Comparison of ENCODE assay signal across 1 cellular context in the genomic region with DNA sequence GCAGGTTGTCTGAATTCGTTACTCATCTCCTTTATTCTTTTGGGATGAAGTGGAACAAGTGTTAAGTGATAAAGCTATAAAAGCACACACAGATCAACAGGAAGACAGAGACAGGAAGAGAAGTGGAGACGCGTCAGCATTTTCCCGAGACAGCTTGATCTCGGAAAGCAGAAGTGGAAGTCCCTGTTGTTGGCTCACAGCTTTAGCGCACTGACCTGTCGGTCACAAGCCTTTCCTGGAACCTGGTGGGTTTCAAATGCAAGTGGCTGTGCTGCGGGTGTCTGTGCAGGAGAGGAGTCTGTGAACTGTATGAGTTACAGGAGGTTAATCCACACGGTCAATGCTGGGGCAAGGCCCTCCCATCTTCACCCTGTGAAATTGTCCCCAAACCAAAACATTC.
TF ChIP-seq lines count a peak whose summit lies in the region.

No MANE protein-coding gene starts in this region.

TF ChIP-seq in K562, 482 proteins besides CTCF, POLR2A, EP300 and RAD21 (continued from another document and continues in another):
- TF ChIP-seq, protein P1, sequence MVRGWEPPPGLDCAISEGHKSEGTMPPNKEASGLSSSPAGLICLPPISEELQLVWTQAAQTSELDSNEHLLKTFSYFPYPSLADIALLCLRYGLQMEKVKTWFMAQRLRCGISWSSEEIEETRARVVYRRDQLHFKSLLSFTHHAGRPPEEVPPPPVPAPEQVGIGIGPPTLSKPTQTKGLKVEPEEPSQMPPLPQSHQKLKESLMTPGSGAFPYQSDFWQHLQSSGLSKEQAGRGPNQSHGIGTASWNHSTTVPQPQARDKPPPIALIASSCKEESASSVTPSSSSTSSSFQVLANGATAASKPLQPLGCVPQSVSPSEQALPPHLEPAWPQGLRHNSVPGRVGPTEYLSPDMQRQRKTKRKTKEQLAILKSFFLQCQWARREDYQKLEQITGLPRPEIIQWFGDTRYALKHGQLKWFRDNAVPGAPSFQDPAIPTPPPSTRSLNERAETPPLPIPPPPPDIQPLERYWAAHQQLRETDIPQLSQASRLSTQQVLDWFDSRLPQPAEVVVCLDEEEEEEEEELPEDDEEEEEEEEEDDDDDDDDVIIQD (CRISPR knock-in tag; IDR thresholded peaks at IDR 0.05), result no peak
- TF ChIP-seq SMARCB1 (IDR thresholded peaks at IDR 0.05; ENCODE audit: insufficient read length, low read depth) (no peak), HSF4 (CRISPR knock-in tag; IDR thresholded peaks at IDR 0.05; ENCODE audit: borderline replicate concordance) (no peak), CBFA2T2 (conservative IDR thresholded peaks at IDR 0.05) (no peak), SRSF1 (IDR thresholded peaks at IDR 0.05; ENCODE audit: low read depth, low read length) (no peak), NEUROD1 (IDR thresholded peaks at IDR 0.05; ENCODE audit: borderline replicate concordance, low read depth, low read length, partially characterized antibody) (peak; percentile 48), STAT5B (CRISPR knock-in tag; IDR thresholded peaks at IDR 0.05) (no peak), ZNF77 (CRISPR knock-in tag; IDR thresholded peaks at IDR 0.05) (no peak), NFE2 (IDR thresholded peaks at IDR 0.05; ENCODE audit: low read depth) (peak; percentile 83), COPS2 (conservative IDR thresholded peaks at IDR 0.05) (no peak), MTF1 (CRISPR knock-in tag; IDR thresholded peaks at IDR 0.05; ENCODE audit: borderline replicate concordance) (no peak), EWSR1 (IDR thresholded peaks at IDR 0.05; ENCODE audit: borderline replicate concordance, low read depth, partially characterized antibody) (no peak), SIN3B (IDR thresholded peaks at IDR 0.05; ENCODE audit: low read depth) (no peak), RCOR1 (IDR thresholded peaks at IDR 0.05; ENCODE audit: borderline replicate concordance in 1 of 2, low read depth in 2 of 2, low read length in 2 of 2) (peak in 1 of 2 experiments; percentile 43; a peak in 1 of 4 replicates), PURB (CRISPR knock-in tag; IDR thresholded peaks at IDR 0.05; ENCODE audit: low read depth) (no peak), FOXJ3 (CRISPR knock-in tag; IDR thresholded peaks at IDR 0.05) (no peak), NR2F6 (CRISPR knock-in tag; IDR thresholded peaks at IDR 0.05) (no peak), SMC3 (conservative IDR thresholded peaks at IDR 0.05; ENCODE audit: insufficient read depth, low read depth, low read length) (no peak), TRIM28 (IDR thresholded peaks at IDR 0.05) (no peak), ZNF589 (CRISPR knock-in tag; IDR thresholded peaks at IDR 0.05; ENCODE audit: low read depth) (no peak), ZBTB1 (CRISPR knock-in tag; IDR thresholded peaks at IDR 0.05; ENCODE audit: borderline replicate concordance, low read depth) (no peak), FOS (IDR thresholded peaks at IDR 0.05; ENCODE audit: extremely low read depth, insufficient read length) (no peak), ZBTB7A (IDR thresholded peaks at IDR 0.05; ENCODE audit: borderline replicate concordance, control insufficient read depth, low read depth, low read length) (no peak; the same call in 1 of the 2 replicates), NONO (IDR thresholded peaks at IDR 0.05; ENCODE audit: low read depth in 2 of 2, low read length in 1 of 2) (no peak), HNRNPK (IDR thresholded peaks at IDR 0.05; ENCODE audit: low read depth, low read length, poor library complexity, severe bottlenecking) (no peak), ZNF766 (CRISPR knock-in tag; conservative IDR thresholded peaks at IDR 0.05) (peak; percentile 56; the same call in 1 of the 2 replicates)
- TF ChIP-seq, protein P2, sequence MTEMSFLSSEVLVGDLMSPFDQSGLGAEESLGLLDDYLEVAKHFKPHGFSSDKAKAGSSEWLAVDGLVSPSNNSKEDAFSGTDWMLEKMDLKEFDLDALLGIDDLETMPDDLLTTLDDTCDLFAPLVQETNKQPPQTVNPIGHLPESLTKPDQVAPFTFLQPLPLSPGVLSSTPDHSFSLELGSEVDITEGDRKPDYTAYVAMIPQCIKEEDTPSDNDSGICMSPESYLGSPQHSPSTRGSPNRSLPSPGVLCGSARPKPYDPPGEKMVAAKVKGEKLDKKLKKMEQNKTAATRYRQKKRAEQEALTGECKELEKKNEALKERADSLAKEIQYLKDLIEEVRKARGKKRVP (CRISPR knock-in tag; IDR thresholded peaks at IDR 0.05), result no peak
- TF ChIP-seq, protein P3, sequence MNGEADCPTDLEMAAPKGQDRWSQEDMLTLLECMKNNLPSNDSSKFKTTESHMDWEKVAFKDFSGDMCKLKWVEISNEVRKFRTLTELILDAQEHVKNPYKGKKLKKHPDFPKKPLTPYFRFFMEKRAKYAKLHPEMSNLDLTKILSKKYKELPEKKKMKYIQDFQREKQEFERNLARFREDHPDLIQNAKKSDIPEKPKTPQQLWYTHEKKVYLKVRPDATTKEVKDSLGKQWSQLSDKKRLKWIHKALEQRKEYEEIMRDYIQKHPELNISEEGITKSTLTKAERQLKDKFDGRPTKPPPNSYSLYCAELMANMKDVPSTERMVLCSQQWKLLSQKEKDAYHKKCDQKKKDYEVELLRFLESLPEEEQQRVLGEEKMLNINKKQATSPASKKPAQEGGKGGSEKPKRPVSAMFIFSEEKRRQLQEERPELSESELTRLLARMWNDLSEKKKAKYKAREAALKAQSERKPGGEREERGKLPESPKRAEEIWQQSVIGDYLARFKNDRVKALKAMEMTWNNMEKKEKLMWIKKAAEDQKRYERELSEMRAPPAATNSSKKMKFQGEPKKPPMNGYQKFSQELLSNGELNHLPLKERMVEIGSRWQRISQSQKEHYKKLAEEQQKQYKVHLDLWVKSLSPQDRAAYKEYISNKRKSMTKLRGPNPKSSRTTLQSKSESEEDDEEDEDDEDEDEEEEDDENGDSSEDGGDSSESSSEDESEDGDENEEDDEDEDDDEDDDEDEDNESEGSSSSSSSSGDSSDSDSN (IDR thresholded peaks at IDR 0.05; ENCODE audit: borderline replicate concordance in 1 of 2, low read depth in 2 of 2, low read length in 2 of 2), result 0 out of 4 replicates have a peak, but pooled peaks of 1 of the 2 experiments have one; percentile 37
- TF ChIP-seq, protein P4, sequence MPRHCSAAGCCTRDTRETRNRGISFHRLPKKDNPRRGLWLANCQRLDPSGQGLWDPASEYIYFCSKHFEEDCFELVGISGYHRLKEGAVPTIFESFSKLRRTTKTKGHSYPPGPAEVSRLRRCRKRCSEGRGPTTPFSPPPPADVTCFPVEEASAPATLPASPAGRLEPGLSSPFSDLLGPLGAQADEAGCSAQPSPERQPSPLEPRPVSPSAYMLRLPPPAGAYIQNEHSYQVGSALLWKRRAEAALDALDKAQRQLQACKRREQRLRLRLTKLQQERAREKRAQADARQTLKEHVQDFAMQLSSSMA (CRISPR knock-in tag; IDR thresholded peaks at IDR 0.05), result no peak
- TF ChIP-seq, protein P5, sequence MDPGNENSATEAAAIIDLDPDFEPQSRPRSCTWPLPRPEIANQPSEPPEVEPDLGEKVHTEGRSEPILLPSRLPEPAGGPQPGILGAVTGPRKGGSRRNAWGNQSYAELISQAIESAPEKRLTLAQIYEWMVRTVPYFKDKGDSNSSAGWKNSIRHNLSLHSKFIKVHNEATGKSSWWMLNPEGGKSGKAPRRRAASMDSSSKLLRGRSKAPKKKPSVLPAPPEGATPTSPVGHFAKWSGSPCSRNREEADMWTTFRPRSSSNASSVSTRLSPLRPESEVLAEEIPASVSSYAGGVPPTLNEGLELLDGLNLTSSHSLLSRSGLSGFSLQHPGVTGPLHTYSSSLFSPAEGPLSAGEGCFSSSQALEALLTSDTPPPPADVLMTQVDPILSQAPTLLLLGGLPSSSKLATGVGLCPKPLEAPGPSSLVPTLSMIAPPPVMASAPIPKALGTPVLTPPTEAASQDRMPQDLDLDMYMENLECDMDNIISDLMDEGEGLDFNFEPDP (CRISPR knock-in tag; IDR thresholded peaks at IDR 0.05), result no peak
- TF ChIP-seq, protein P6, sequence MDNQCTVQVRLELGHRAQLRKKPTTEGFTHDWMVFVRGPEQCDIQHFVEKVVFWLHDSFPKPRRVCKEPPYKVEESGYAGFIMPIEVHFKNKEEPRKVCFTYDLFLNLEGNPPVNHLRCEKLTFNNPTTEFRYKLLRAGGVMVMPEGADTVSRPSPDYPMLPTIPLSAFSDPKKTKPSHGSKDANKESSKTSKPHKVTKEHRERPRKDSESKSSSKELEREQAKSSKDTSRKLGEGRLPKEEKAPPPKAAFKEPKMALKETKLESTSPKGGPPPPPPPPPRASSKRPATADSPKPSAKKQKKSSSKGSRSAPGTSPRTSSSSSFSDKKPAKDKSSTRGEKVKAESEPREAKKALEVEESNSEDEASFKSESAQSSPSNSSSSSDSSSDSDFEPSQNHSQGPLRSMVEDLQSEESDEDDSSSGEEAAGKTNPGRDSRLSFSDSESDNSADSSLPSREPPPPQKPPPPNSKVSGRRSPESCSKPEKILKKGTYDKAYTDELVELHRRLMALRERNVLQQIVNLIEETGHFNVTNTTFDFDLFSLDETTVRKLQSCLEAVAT (IDR thresholded peaks at IDR 0.05), result no peak
- TF ChIP-seq, protein P7, sequence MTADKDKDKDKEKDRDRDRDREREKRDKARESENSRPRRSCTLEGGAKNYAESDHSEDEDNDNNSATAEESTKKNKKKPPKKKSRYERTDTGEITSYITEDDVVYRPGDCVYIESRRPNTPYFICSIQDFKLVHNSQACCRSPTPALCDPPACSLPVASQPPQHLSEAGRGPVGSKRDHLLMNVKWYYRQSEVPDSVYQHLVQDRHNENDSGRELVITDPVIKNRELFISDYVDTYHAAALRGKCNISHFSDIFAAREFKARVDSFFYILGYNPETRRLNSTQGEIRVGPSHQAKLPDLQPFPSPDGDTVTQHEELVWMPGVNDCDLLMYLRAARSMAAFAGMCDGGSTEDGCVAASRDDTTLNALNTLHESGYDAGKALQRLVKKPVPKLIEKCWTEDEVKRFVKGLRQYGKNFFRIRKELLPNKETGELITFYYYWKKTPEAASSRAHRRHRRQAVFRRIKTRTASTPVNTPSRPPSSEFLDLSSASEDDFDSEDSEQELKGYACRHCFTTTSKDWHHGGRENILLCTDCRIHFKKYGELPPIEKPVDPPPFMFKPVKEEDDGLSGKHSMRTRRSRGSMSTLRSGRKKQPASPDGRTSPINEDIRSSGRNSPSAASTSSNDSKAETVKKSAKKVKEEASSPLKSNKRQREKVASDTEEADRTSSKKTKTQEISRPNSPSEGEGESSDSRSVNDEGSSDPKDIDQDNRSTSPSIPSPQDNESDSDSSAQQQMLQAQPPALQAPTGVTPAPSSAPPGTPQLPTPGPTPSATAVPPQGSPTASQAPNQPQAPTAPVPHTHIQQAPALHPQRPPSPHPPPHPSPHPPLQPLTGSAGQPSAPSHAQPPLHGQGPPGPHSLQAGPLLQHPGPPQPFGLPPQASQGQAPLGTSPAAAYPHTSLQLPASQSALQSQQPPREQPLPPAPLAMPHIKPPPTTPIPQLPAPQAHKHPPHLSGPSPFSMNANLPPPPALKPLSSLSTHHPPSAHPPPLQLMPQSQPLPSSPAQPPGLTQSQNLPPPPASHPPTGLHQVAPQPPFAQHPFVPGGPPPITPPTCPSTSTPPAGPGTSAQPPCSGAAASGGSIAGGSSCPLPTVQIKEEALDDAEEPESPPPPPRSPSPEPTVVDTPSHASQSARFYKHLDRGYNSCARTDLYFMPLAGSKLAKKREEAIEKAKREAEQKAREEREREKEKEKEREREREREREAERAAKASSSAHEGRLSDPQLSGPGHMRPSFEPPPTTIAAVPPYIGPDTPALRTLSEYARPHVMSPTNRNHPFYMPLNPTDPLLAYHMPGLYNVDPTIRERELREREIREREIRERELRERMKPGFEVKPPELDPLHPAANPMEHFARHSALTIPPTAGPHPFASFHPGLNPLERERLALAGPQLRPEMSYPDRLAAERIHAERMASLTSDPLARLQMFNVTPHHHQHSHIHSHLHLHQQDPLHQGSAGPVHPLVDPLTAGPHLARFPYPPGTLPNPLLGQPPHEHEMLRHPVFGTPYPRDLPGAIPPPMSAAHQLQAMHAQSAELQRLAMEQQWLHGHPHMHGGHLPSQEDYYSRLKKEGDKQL (CRISPR knock-in tag; IDR thresholded peaks at IDR 0.05; ENCODE audit: borderline replicate concordance), result no peak
- TF ChIP-seq, protein P8, sequence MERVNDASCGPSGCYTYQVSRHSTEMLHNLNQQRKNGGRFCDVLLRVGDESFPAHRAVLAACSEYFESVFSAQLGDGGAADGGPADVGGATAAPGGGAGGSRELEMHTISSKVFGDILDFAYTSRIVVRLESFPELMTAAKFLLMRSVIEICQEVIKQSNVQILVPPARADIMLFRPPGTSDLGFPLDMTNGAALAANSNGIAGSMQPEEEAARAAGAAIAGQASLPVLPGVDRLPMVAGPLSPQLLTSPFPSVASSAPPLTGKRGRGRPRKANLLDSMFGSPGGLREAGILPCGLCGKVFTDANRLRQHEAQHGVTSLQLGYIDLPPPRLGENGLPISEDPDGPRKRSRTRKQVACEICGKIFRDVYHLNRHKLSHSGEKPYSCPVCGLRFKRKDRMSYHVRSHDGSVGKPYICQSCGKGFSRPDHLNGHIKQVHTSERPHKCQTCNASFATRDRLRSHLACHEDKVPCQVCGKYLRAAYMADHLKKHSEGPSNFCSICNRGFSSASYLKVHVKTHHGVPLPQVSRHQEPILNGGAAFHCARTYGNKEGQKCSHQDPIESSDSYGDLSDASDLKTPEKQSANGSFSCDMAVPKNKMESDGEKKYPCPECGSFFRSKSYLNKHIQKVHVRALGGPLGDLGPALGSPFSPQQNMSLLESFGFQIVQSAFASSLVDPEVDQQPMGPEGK (CRISPR knock-in tag; IDR thresholded peaks at IDR 0.05; ENCODE audit: borderline replicate concordance), result no peak
- TF ChIP-seq, protein P9, sequence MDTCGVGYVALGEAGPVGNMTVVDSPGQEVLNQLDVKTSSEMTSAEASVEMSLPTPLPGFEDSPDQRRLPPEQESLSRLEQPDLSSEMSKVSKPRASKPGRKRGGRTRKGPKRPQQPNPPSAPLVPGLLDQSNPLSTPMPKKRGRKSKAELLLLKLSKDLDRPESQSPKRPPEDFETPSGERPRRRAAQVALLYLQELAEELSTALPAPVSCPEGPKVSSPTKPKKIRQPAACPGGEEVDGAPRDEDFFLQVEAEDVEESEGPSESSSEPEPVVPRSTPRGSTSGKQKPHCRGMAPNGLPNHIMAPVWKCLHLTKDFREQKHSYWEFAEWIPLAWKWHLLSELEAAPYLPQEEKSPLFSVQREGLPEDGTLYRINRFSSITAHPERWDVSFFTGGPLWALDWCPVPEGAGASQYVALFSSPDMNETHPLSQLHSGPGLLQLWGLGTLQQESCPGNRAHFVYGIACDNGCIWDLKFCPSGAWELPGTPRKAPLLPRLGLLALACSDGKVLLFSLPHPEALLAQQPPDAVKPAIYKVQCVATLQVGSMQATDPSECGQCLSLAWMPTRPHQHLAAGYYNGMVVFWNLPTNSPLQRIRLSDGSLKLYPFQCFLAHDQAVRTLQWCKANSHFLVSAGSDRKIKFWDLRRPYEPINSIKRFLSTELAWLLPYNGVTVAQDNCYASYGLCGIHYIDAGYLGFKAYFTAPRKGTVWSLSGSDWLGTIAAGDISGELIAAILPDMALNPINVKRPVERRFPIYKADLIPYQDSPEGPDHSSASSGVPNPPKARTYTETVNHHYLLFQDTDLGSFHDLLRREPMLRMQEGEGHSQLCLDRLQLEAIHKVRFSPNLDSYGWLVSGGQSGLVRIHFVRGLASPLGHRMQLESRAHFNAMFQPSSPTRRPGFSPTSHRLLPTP (IDR thresholded peaks at IDR 0.05; ENCODE audit: borderline replicate concordance, extremely low read depth, insufficient read length), result no peak
